In the genomic region with DNA sequence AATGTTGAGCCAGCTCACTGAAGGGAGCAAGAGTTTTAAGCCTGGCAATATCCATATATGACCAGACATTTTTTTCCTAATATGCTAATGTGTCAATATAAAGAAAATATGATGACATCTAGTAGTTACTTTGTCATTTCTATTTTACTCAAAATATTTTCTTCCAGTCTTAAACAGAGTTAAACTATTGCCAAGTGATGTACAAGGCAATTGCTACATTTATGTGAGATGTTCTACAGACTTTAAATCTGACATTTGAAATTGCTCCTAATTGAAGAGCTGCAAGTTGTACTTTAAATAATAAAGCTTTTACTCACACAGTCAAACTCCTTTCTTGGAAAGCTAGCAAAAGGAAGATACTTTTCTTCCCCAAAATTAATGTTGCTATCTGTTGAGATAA, we compare ENCODE assay signal across 7 cellular contexts.
"Had no signal": no experiment of that assay in that cellular context is flagged by ENCODE, and none has a peak within 500 bp of the region (broad histone marks: within the 10 kb centered on the region; RNA-seq: fewer than 3 reads in every experiment).

No MANE protein-coding gene starts in this region.

- H3K9me3 ChIP-seq: HAP-1 had no signal

- H3K36me3 ChIP-seq: HAP-1 had no signal

- H3K4me3 ChIP-seq: HAP-1 had no signal

- H3K27ac ChIP-seq: HL-60 had no signal

- ATAC-seq: HCT116, HepG2 had no signal

- DNase-seq: GOT3, H7, HFFc6 had no signal

- H3K4me1 ChIP-seq: HAP-1 had no signal
